Comparison of ENCODE assay signal across 8 cellular contexts in the genomic region with DNA sequence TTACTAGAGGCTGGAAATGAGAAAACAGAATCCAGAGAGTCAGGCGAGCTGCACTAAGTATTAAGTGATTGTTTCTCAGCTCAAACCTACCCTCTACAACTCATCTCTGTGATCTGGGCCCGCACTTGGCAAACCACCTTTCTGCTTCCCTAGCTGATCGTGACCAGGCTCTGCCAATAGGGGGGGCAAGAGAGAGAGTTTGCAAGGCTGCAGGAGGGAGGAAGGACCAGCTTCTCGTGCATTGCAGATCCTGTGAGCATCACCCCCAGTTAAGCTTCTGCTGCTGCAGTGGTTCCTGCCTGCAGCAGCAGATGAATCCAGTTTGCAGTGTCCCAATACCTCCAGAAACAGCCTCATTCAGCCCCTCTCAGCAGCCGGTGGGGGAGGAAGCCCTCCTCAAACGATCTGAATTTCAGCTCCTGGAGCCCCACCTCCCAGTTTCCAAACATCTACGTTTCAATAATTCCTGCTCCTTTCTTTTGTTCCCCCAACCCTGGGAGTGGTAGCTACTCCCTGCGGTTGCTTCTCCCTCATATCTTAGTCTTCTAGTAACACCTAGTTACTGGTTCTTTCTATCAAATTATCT. TPM values are rescaled to one million over a fixed set of nuclear protein-coding genes. Genes with fewer than 3 reads are reported as not detected.
DNase-seq lines count a peak whose midpoint lies in the region; ATAC-seq and TF ChIP-seq lines count a peak whose summit lies in the region.

No MANE protein-coding gene starts in this region.

- no peaks in the 10 kb centered on the region for H3K23me2 ChIP-seq in H9 (ENCODE audit: insufficient read length, low read depth, low read length, poor library complexity, severe bottlenecking)

- WGBS in H9 (ENCODE audit: extremely low coverage, insufficient read length, low lambda C conversion rate), result no CpG with 5 or more reads among the region's 8 CpGs

- H3K4me1 ChIP-seq in H9 (ENCODE audit: insufficient read depth, low read length) (no peaks in the 10 kb centered on the region), mucosa of descending colon (ENCODE audit: low read depth) (no peaks in the 10 kb centered on the region)

- no peak overlapping the region for H3K4me2 ChIP-seq in H9 (ENCODE audit: insufficient read depth, insufficient read length, low read length)

- H3K36me3 Mint-ChIP-seq in H9 (ENCODE audit: insufficient read depth in 1 of 3, low read depth in 3 of 3), result peaks cover 13 to 52% (median 49%) of the 10 kb centered on the region in 3 experiments; a peak in 6 of 7 replicates
- peaks cover 28% of the 10 kb centered on the region for H3K36me3 Mint-ChIP-seq in effector memory CD8-positive, alpha-beta T cell (ENCODE audit: insufficient read depth)

- POLR2A ChIA-PET in BJ (lab: Charles Lee), result no interaction called here

- no peaks in the 10 kb centered on the region for H3K27me3 Mint-ChIP-seq in H9 (ENCODE audit: low read depth)
- H3K27me3 Mint-ChIP-seq in effector memory CD8-positive, alpha-beta T cell, result no peaks in the 10 kb centered on the region

- H3K14ac ChIP-seq in H9 (ENCODE audit: insufficient read depth, low read length), result no peak overlapping the region

- H3K27ac Mint-ChIP-seq in H9, result peak overlapping the region; percentile 55 to 85 (median 56); a peak in 5 of 7 replicates
- peak overlapping the region; percentile 73 to 83 for H3K27ac Mint-ChIP-seq in effector memory CD8-positive, alpha-beta T cell

- no peak overlapping the region for H2BK5ac ChIP-seq in H9 (ENCODE audit: insufficient read length, low read length)

- 0 out of 5 replicates have a peak, but pooled peaks cover 0 to 2% of the 10 kb centered on the region in 2 experiments for H3K9me3 Mint-ChIP-seq in H9
- no peaks in the 10 kb centered on the region for H3K9me3 Mint-ChIP-seq in effector memory CD8-positive, alpha-beta T cell

- no peak overlapping the region for H3K23ac ChIP-seq in H9 (ENCODE audit: insufficient read length, low read depth, low read length)

- peaks cover 20% of the 10 kb centered on the region for H3K36me3 ChIP-seq in BJ (ENCODE audit: control insufficient read depth, insufficient read depth, low read length)
- H3K36me3 ChIP-seq in mucosa of descending colon (ENCODE audit: low read depth), result no peaks in the 10 kb centered on the region

- H2BK120ac ChIP-seq in H9 (ENCODE audit: low read depth, low read length, poor library complexity, severe bottlenecking), result no peak overlapping the region

- H3K4me3 ChIP-seq in BJ (ENCODE audit: low read depth, low read length), result no peak overlapping the region
- H3K4me3 ChIP-seq in mucosa of descending colon, result no peak overlapping the region

- intact Hi-C loops in mucosa of descending colon (cut with DNase I, micrococcal nuclease), result loop anchor here in 1 of 2 donors (10.0 kb wide), 1 partner anchor 80 kb away; the partner anchor contains the start of gene CADM4

- no peak for DNase-seq in BJ (ENCODE audit: low read depth)
- DNase-seq in H9, result peak; percentile 87
- peak; percentile 49 to 72 for DNase-seq in NOMO-1 (lab: John Stamatoyannopoulos, UW; ENCODE audit: unreplicated experiment in 2 of 2)
- peak; percentile 91 for DNase-seq in activated CD8-positive, alpha-beta memory T cell treated with anti-CD3 and anti-CD28 coated beads for 24 hours
- peak; percentile 86 to 90 (median 90) for DNase-seq in effector memory CD8-positive, alpha-beta T cell
- peak in 2 of 3 donors; percentile 78 to 91 for DNase-seq in mucosa of descending colon
- DNase-seq in stimulated activated CD8-positive, alpha-beta memory T cell treated with anti-CD3 and anti-CD28 coated beads, Interleukin-7, amount 100 ng/mL, for 24 hours (ENCODE audit: low read depth), result peak; percentile 77

- no peak overlapping the region for H3K4me3 Mint-ChIP-seq in H9
- no peak overlapping the region for H3K4me3 Mint-ChIP-seq in effector memory CD8-positive, alpha-beta T cell

- H4K8ac ChIP-seq in H9 (replicated peaks; ENCODE audit: insufficient read length, low read depth, low read length), result no peak overlapping the region

- H2BK15ac ChIP-seq in H9 (ENCODE audit: low read depth, low read length), result no peak overlapping the region

- TF ChIP-seq CTCF in BJ (IDR thresholded peaks at IDR 0.05; ENCODE audit: insufficient read depth, low read depth, low read length) (peak; percentile 92), H9 (conservative IDR thresholded peaks at IDR 0.05) (peak; percentile 87), mucosa of descending colon (IDR thresholded peaks at IDR 0.05) (peak; percentile 71)

- H3K4ac ChIP-seq in H9 (ENCODE audit: low read depth, low read length), result no peak overlapping the region

- no peak overlapping the region for H4K91ac ChIP-seq in H9 (ENCODE audit: insufficient read length, low read depth, low read length)

- H3K79me1 ChIP-seq in H9 (ENCODE audit: insufficient read depth, low read depth, low read length, poor library complexity, severe bottlenecking), result no peaks in the 10 kb centered on the region

- no peak overlapping the region for H3K9ac ChIP-seq in H9 (ENCODE audit: extremely low read depth, insufficient read length, low read length)

- no peak overlapping the region for H4K5ac ChIP-seq in H9 (ENCODE audit: insufficient read length, low read depth, low read length)

- no peak overlapping the region for H2BK12ac ChIP-seq in H9 (ENCODE audit: insufficient read length, low read depth, low read length)

- H3K18ac ChIP-seq in H9 (ENCODE audit: insufficient read length, low read depth, low read length), result no peak overlapping the region

- peak; percentile 100 for ATAC-seq in effector memory CD8-positive, alpha-beta T cell (replicated peaks)
- ATAC-seq in mucosa of descending colon, result peak; percentile 90
- ATAC-seq in HG02798 (IDR thresholded peaks at IDR 0.05; ENCODE audit: poor library complexity, unreplicated experiment), result no peak

- H3K4me1 Mint-ChIP-seq in H9, result peaks cover 7 to 11% of the 10 kb centered on the region in 2 experiments
- H3K4me1 Mint-ChIP-seq in effector memory CD8-positive, alpha-beta T cell (ENCODE audit: low read depth in 2 of 2), result peaks cover 8 to 16% of the 10 kb centered on the region in 2 donors

- CTCF ChIA-PET in BJ (lab: Yijun Ruan, JAX), result interaction anchor here (0.5 to 6.3 kb wide), 20 partner anchors 8 to 1547 kb away, joined by 3 to 39 read pairs (median 4); partner anchors contain the start of genes IRGQ, PINLYP, XRCC1 and ZNF576

- H4K20me1 ChIP-seq in H9 (ENCODE audit: control insufficient read depth, insufficient read depth, insufficient read length), result no peaks in the 10 kb centered on the region

- no peaks in the 10 kb centered on the region for H3K27me3 ChIP-seq in BJ (ENCODE audit: control insufficient read depth, insufficient read depth, low read length)
- no peaks in the 10 kb centered on the region for H3K27me3 ChIP-seq in H9 (ENCODE audit: insufficient read depth, low read length)

- H3T11ph ChIP-seq in H9 (ENCODE audit: low read length), result no peak overlapping the region

- H3K56ac ChIP-seq in H9 (ENCODE audit: insufficient read length, low read depth, low read length), result no peak overlapping the region

- no peaks in the 10 kb centered on the region for H3K9me3 ChIP-seq in H9 (ENCODE audit: control insufficient read depth, low read depth, low read length)
- H3K9me3 ChIP-seq in mucosa of descending colon, result no peaks in the 10 kb centered on the region

- H2BK20ac ChIP-seq in H9 (ENCODE audit: low read depth, low read length, poor library complexity, severe bottlenecking), result no peak overlapping the region

- no peak overlapping the region for H2AK5ac ChIP-seq in H9 (ENCODE audit: insufficient read length, low read length)

- no peak overlapping the region for H2AFZ ChIP-seq in H9 (ENCODE audit: low read length)

- no peaks in the 10 kb centered on the region for H3K79me2 ChIP-seq in H9 (ENCODE audit: insufficient read depth, low read length)

- H3K27ac ChIP-seq in H9 (ENCODE audit: insufficient read length, low read depth, low read length), result no peak overlapping the region

RNA-seq across cellular contexts. Expression of gene XRCC1, which starts 20.0 kb away (rescaled TPM):
- 22.8 and 30.8 TPM in 2 replicates for polyA plus RNA-seq in BJ (2011; rRNA removed)
- 11.4 and 22.8 TPM in 2 replicates for polyA minus RNA-seq in BJ (2011; rRNA and poly(A)+ RNA removed)
- total RNA-seq in H9 (2021) (38.0 and 42.8 TPM in 2 replicates), mucosa of descending colon (10 to 100 TPM; 16.4 to 33.4 (median 21.1) TPM)

RNA-seq across cellular contexts. Expression of gene PINLYP, which starts 20.3 kb away (rescaled TPM):
- polyA plus RNA-seq in BJ (2011; rRNA removed), result 2.0 and 2.2 TPM in 2 replicates
- 0.46 and 1.2 TPM in 2 replicates for polyA minus RNA-seq in BJ (2011; rRNA and poly(A)+ RNA removed)
- 11.4 and 11.9 TPM in 2 replicates for total RNA-seq in H9 (2021)
- 1 to 10 TPM in 2 of 3 donors, under 1 TPM in 1; 0.61 to 7.4 (median 2.0) TPM for total RNA-seq in mucosa of descending colon

RNA-seq across cellular contexts. Expression of gene ZNF575, which starts 22.3 kb away (rescaled TPM):
- 0.09 and 0.33 TPM in 2 replicates for polyA plus RNA-seq in BJ (2011; rRNA removed)
- polyA minus RNA-seq in BJ (2011; rRNA and poly(A)+ RNA removed), result 0.72 TPM in 1 of 2 replicates, not detected in the other
- total RNA-seq in H9 (2021), result not detected in 2 replicates
- total RNA-seq in mucosa of descending colon, result 10 to 100 TPM in 1 of 3 donors, 1 to 10 TPM in 2; 9.1 to 18.2 (median 9.6) TPM

RNA-seq across cellular contexts. Expression of gene ETHE1, which starts 28.3 kb away (rescaled TPM):
- polyA plus RNA-seq in BJ (2011; rRNA removed), result 188 and 261 TPM in 2 replicates
- polyA minus RNA-seq in BJ (2011; rRNA and poly(A)+ RNA removed), result 107 and 192 TPM in 2 replicates
- total RNA-seq in H9 (2021) (18.8 and 20.4 TPM in 2 replicates), mucosa of descending colon (100 to 1,000 TPM; 235 to 713 (median 450) TPM)

RNA-seq across cellular contexts. Expression of gene IRGQ, which starts 40.7 kb away (rescaled TPM):
- polyA plus RNA-seq in BJ (2011; rRNA removed), result 5.4 and 7.0 TPM in 2 replicates
- polyA minus RNA-seq in BJ (2011; rRNA and poly(A)+ RNA removed), result 9.6 and 11.9 TPM in 2 replicates
- 24.1 and 25.4 TPM in 2 replicates for total RNA-seq in H9 (2021)
- 10 to 100 TPM; 18.9 to 29.4 (median 21.9) TPM for total RNA-seq in mucosa of descending colon
